ENCODE assay signal across 28 cellular contexts in genomic region chr12:62221107-62221506, GRCh38.
"Had no signal": no experiment of that assay in that cellular context is flagged by ENCODE, and none has a peak within 500 bp of the region (broad histone marks: within the 10 kb centered on the region; RNA-seq: fewer than 3 reads in every experiment).

No MANE protein-coding gene starts in this region.

- H3K9me3 ChIP-seq: colonic mucosa, esophagus muscularis mucosa, esophagus squamous epithelium, gastrocnemius medialis, gastroesophageal sphincter, heart left ventricle, heart right ventricle had no signal

- ATAC-seq: effector memory CD8-positive, alpha-beta T cell; esophagus mucosa; foreskin keratinocyte; gastrocnemius medialis; gastroesophageal sphincter; heart left ventricle; heart right ventricle had no signal

- DNase-seq: colonic mucosa; cortex of kidney; dermis blood vessel endothelial cell; dorsolateral prefrontal cortex; effector CD4-positive, alpha-beta T cell; effector CD8-positive, alpha-beta T cell; effector memory CD4-positive, alpha-beta T cell; effector memory CD8-positive, alpha-beta T cell; endodermal cell; erythroblast; esophagus squamous epithelium; foreskin fibroblast; foreskin keratinocyte; foreskin melanocyte; gastrocnemius medialis; glutamatergic neuron; head of caudate nucleus; heart left ventricle; heart right ventricle had no signal

- H3K36me3 ChIP-seq: colonic mucosa, esophagus muscularis mucosa, esophagus squamous epithelium, gastrocnemius medialis, gastroesophageal sphincter, heart left ventricle, heart right ventricle had no signal

- H3K27me3 ChIP-seq: colonic mucosa, dorsolateral prefrontal cortex, esophagus muscularis mucosa, esophagus squamous epithelium, gastrocnemius medialis, gastroesophageal sphincter, heart left ventricle, heart right ventricle had no signal

- H3K4me3 ChIP-seq: colonic mucosa, coronary artery, dorsolateral prefrontal cortex, esophagus muscularis mucosa, esophagus squamous epithelium, gastrocnemius medialis, gastroesophageal sphincter, heart left ventricle, heart right ventricle had no signal

- H3K4me1 ChIP-seq: colonic mucosa, esophagus muscularis mucosa, foreskin keratinocyte, gastrocnemius medialis, gastroesophageal sphincter had no signal

- FAIRE-seq: colon, endometrium, endothelial cell of umbilical vein, frontal cortex had no signal

- H3K27ac ChIP-seq: colonic mucosa, coronary artery, dorsolateral prefrontal cortex, epithelial cell of prostate, esophagus muscularis mucosa, esophagus squamous epithelium, foreskin keratinocyte, gastrocnemius medialis, gastroesophageal sphincter, heart left ventricle, heart right ventricle had no signal
